Comparison of ENCODE assay signal across 1 cellular context in the genomic region with DNA sequence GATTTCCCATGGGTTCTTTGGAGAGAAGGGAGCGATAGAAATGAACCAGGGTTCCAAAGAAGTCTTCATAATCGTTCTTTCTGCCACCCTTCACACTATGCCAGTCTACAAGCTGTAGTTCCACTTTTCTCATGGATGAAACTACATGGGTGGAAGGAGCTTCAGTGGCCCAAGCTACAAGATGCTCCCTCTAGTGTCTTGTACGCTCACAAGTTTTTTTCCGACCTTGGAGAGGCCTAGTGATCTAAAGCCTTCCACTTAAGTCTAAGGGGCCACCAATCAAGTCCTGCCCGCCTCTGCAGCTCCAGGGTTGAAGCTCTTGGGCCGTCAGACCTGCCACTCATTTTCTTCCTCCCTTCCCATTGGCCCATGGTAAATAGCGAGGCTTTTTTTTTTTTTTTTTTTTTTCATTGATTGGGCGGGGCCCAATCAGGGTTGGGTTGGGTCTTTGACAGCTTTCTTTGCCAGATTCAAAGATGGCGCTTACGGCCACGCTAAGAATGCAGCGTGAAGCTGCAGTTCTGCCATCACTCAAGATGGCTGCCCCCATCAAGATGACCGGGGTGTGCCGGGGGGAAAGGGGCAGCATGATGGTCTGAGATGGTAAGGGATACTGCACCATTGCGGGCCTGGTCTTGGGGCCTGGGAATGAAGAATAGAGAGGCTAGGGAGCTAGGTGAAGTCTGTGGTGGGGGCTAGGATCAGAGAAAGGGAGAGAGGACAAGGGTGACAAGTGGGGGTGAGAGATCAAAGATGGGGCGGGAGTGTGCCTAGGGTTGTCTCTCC.
TF ChIP-seq lines count a peak whose summit lies in the region.

A gene (plus strand): TSS at position 527 of the 786 bp plus-strand sequence. CDS start 430 bp downstream, outside the sequence.

TF ChIP-seq in HepG2, 621 proteins besides CTCF, POLR2A, EP300 and RAD21 (continued from another document and continues in another):
- TF ChIP-seq, protein P1, sequence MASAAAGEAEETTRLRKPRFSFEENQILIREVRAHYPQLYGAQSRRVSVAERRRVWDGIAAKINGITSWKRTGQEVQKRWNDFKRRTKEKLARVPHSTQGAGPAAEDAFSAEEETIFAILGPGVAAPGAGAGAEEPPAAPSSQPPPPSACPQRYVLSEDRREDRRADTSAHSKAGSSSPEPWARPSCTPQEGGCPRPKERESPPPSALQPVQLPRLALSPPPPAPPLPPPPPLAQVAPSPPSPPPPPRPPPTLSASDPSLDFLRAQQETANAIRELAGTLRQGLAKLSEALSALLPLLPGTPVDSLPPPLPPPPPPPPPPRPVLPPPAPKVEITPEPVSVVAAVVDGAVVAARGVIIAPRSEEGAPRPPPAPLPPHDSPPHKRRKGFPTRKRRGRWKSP (CRISPR knock-in tag; IDR thresholded peaks at IDR 0.05), result no peak
- TF ChIP-seq ZNF496 (CRISPR knock-in tag; IDR thresholded peaks at IDR 0.05; ENCODE audit: insufficient replicate concordance) (no peak), DMAP1 (CRISPR knock-in tag; IDR thresholded peaks at IDR 0.05) (no peak), ZNF337 (CRISPR knock-in tag; IDR thresholded peaks at IDR 0.05; ENCODE audit: borderline replicate concordance, low read depth) (no peak), ZNF747 (CRISPR knock-in tag; IDR thresholded peaks at IDR 0.05; ENCODE audit: borderline replicate concordance) (0 out of 2 replicates have a peak, but pooled peaks have one; percentile 18), ZNF598 (CRISPR knock-in tag; IDR thresholded peaks at IDR 0.05; ENCODE audit: borderline replicate concordance) (no peak), NFE2L2 (IDR thresholded peaks at IDR 0.05; ENCODE audit: low read length) (no peak), ZNF75D (CRISPR knock-in tag; IDR thresholded peaks at IDR 0.05; ENCODE audit: borderline replicate concordance) (no peak), PAF1 (CRISPR knock-in tag; IDR thresholded peaks at IDR 0.05) (no peak), YEATS2 (CRISPR knock-in tag; IDR thresholded peaks at IDR 0.05; ENCODE audit: borderline replicate concordance) (no peak), ZNF256 (CRISPR knock-in tag; conservative IDR thresholded peaks at IDR 0.05) (no peak), ZNF441 (CRISPR knock-in tag; IDR thresholded peaks at IDR 0.05; ENCODE audit: borderline replicate concordance) (no peak), POLR2AphosphoS5 (IDR thresholded peaks at IDR 0.05; ENCODE audit: low read depth, low read length) (peak; percentile 75), ZNF672 (CRISPR knock-in tag; IDR thresholded peaks at IDR 0.05) (no peak), KMT2A (CRISPR knock-in tag; IDR thresholded peaks at IDR 0.05) (no peak), ZNF263 (CRISPR knock-in tag; IDR thresholded peaks at IDR 0.05) (no peak), MYNN (CRISPR knock-in tag; IDR thresholded peaks at IDR 0.05; ENCODE audit: low read depth) (no peak), NCOA1 (CRISPR knock-in tag; IDR thresholded peaks at IDR 0.05) (no peak), ATF7-NPFF (CRISPR knock-in tag; IDR thresholded peaks at IDR 0.05; ENCODE audit: low read depth) (no peak), RBM39 (IDR thresholded peaks at IDR 0.05; ENCODE audit: low read depth, low read length, poor library complexity, severe bottlenecking) (no peak), ZSCAN25 (CRISPR knock-in tag; IDR thresholded peaks at IDR 0.05) (no peak), DNMT3B (CRISPR knock-in tag; conservative IDR thresholded peaks at IDR 0.05) (no peak), ZNF350 (CRISPR knock-in tag; IDR thresholded peaks at IDR 0.05; ENCODE audit: borderline replicate concordance, low read depth) (peak; percentile 34), CCAR2 (optimal IDR thresholded peaks at IDR 0.05; ENCODE audit: low read depth, low read length) (no peak), CEBPB (IDR thresholded peaks at IDR 0.05; ENCODE audit: borderline replicate concordance, low read depth, low read length) (no peak), HOXD1 (CRISPR knock-in tag; IDR thresholded peaks at IDR 0.05) (no peak), ATRX (CRISPR knock-in tag; IDR thresholded peaks at IDR 0.05; ENCODE audit: borderline replicate concordance) (no peak), CREM (IDR thresholded peaks at IDR 0.05) (peak; percentile 67; the same call in 1 of the 2 replicates), CREM (CRISPR knock-in tag; IDR thresholded peaks at IDR 0.05) (no peak), HNRNPK (IDR thresholded peaks at IDR 0.05; ENCODE audit: low read depth, low read length, poor library complexity, severe bottlenecking) (no peak), ZMYM3 (CRISPR knock-in tag; IDR thresholded peaks at IDR 0.05) (no peak)
- TF ChIP-seq, protein P2, sequence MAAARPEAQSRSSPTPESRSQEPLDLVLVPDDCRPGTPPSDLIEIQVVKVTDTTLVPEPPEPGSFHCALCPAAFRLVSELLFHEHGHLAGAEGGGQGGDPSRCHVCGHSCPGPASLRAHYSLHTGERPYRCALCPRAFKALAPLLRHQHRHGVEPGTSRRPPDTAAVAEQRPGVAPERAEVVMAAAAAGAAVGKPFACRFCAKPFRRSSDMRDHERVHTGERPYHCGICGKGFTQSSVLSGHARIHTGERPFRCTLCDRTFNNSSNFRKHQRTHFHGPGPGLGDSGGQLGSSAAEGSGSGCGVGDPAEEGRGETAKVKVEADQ (CRISPR knock-in tag; IDR thresholded peaks at IDR 0.05; ENCODE audit: borderline replicate concordance), result no peak
- TF ChIP-seq, protein P3, sequence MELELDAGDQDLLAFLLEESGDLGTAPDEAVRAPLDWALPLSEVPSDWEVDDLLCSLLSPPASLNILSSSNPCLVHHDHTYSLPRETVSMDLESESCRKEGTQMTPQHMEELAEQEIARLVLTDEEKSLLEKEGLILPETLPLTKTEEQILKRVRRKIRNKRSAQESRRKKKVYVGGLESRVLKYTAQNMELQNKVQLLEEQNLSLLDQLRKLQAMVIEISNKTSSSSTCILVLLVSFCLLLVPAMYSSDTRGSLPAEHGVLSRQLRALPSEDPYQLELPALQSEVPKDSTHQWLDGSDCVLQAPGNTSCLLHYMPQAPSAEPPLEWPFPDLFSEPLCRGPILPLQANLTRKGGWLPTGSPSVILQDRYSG (CRISPR knock-in tag; IDR thresholded peaks at IDR 0.05), result no peak
- TF ChIP-seq, protein P4, sequence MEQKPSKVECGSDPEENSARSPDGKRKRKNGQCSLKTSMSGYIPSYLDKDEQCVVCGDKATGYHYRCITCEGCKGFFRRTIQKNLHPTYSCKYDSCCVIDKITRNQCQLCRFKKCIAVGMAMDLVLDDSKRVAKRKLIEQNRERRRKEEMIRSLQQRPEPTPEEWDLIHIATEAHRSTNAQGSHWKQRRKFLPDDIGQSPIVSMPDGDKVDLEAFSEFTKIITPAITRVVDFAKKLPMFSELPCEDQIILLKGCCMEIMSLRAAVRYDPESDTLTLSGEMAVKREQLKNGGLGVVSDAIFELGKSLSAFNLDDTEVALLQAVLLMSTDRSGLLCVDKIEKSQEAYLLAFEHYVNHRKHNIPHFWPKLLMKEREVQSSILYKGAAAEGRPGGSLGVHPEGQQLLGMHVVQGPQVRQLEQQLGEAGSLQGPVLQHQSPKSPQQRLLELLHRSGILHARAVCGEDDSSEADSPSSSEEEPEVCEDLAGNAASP (CRISPR knock-in tag; IDR thresholded peaks at IDR 0.05; ENCODE audit: borderline replicate concordance), result no peak
- TF ChIP-seq, protein P5, sequence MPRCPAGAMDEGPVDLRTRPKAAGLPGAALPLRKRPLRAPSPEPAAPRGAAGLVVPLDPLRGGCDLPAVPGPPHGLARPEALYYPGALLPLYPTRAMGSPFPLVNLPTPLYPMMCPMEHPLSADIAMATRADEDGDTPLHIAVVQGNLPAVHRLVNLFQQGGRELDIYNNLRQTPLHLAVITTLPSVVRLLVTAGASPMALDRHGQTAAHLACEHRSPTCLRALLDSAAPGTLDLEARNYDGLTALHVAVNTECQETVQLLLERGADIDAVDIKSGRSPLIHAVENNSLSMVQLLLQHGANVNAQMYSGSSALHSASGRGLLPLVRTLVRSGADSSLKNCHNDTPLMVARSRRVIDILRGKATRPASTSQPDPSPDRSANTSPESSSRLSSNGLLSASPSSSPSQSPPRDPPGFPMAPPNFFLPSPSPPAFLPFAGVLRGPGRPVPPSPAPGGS (CRISPR knock-in tag; IDR thresholded peaks at IDR 0.05), result no peak
- TF ChIP-seq, protein P6, sequence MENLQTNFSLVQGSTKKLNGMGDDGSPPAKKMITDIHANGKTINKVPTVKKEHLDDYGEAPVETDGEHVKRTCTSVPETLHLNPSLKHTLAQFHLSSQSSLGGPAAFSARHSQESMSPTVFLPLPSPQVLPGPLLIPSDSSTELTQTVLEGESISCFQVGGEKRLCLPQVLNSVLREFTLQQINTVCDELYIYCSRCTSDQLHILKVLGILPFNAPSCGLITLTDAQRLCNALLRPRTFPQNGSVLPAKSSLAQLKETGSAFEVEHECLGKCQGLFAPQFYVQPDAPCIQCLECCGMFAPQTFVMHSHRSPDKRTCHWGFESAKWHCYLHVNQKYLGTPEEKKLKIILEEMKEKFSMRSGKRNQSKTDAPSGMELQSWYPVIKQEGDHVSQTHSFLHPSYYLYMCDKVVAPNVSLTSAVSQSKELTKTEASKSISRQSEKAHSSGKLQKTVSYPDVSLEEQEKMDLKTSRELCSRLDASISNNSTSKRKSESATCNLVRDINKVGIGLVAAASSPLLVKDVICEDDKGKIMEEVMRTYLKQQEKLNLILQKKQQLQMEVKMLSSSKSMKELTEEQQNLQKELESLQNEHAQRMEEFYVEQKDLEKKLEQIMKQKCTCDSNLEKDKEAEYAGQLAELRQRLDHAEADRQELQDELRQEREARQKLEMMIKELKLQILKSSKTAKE (CRISPR knock-in tag; IDR thresholded peaks at IDR 0.05; ENCODE audit: borderline replicate concordance), result no peak
- TF ChIP-seq, protein P7, sequence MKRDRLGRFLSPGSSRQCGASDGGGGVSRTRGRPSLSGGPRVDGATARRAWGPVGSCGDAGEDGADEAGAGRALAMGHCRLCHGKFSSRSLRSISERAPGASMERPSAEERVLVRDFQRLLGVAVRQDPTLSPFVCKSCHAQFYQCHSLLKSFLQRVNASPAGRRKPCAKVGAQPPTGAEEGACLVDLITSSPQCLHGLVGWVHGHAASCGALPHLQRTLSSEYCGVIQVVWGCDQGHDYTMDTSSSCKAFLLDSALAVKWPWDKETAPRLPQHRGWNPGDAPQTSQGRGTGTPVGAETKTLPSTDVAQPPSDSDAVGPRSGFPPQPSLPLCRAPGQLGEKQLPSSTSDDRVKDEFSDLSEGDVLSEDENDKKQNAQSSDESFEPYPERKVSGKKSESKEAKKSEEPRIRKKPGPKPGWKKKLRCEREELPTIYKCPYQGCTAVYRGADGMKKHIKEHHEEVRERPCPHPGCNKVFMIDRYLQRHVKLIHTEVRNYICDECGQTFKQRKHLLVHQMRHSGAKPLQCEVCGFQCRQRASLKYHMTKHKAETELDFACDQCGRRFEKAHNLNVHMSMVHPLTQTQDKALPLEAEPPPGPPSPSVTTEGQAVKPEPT (CRISPR knock-in tag; IDR thresholded peaks at IDR 0.05; ENCODE audit: low read depth), result no peak
- TF ChIP-seq, protein P8, sequence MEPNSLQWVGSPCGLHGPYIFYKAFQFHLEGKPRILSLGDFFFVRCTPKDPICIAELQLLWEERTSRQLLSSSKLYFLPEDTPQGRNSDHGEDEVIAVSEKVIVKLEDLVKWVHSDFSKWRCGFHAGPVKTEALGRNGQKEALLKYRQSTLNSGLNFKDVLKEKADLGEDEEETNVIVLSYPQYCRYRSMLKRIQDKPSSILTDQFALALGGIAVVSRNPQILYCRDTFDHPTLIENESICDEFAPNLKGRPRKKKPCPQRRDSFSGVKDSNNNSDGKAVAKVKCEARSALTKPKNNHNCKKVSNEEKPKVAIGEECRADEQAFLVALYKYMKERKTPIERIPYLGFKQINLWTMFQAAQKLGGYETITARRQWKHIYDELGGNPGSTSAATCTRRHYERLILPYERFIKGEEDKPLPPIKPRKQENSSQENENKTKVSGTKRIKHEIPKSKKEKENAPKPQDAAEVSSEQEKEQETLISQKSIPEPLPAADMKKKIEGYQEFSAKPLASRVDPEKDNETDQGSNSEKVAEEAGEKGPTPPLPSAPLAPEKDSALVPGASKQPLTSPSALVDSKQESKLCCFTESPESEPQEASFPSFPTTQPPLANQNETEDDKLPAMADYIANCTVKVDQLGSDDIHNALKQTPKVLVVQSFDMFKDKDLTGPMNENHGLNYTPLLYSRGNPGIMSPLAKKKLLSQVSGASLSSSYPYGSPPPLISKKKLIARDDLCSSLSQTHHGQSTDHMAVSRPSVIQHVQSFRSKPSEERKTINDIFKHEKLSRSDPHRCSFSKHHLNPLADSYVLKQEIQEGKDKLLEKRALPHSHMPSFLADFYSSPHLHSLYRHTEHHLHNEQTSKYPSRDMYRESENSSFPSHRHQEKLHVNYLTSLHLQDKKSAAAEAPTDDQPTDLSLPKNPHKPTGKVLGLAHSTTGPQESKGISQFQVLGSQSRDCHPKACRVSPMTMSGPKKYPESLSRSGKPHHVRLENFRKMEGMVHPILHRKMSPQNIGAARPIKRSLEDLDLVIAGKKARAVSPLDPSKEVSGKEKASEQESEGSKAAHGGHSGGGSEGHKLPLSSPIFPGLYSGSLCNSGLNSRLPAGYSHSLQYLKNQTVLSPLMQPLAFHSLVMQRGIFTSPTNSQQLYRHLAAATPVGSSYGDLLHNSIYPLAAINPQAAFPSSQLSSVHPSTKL (CRISPR knock-in tag; IDR thresholded peaks at IDR 0.05), result peak; percentile 27; the same call in 1 of the 2 replicates
- TF ChIP-seq, protein P9, sequence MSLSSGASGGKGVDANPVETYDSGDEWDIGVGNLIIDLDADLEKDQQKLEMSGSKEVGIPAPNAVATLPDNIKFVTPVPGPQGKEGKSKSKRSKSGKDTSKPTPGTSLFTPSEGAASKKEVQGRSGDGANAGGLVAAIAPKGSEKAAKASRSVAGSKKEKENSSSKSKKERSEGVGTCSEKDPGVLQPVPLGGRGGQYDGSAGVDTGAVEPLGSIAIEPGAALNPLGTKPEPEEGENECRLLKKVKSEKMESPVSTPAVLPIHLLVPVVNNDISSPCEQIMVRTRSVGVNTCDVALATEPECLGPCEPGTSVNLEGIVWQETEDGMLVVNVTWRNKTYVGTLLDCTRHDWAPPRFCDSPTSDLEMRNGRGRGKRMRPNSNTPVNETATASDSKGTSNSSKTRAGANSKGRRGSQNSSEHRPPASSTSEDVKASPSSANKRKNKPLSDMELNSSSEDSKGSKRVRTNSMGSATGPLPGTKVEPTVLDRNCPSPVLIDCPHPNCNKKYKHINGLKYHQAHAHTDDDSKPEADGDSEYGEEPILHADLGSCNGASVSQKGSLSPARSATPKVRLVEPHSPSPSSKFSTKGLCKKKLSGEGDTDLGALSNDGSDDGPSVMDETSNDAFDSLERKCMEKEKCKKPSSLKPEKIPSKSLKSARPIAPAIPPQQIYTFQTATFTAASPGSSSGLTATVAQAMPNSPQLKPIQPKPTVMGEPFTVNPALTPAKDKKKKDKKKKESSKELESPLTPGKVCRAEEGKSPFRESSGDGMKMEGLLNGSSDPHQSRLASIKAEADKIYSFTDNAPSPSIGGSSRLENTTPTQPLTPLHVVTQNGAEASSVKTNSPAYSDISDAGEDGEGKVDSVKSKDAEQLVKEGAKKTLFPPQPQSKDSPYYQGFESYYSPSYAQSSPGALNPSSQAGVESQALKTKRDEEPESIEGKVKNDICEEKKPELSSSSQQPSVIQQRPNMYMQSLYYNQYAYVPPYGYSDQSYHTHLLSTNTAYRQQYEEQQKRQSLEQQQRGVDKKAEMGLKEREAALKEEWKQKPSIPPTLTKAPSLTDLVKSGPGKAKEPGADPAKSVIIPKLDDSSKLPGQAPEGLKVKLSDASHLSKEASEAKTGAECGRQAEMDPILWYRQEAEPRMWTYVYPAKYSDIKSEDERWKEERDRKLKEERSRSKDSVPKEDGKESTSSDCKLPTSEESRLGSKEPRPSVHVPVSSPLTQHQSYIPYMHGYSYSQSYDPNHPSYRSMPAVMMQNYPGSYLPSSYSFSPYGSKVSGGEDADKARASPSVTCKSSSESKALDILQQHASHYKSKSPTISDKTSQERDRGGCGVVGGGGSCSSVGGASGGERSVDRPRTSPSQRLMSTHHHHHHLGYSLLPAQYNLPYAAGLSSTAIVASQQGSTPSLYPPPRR (CRISPR knock-in tag; IDR thresholded peaks at IDR 0.05; ENCODE audit: borderline replicate concordance), result no peak
